ENCODE assay signal across 14 cellular contexts in the genomic region with DNA sequence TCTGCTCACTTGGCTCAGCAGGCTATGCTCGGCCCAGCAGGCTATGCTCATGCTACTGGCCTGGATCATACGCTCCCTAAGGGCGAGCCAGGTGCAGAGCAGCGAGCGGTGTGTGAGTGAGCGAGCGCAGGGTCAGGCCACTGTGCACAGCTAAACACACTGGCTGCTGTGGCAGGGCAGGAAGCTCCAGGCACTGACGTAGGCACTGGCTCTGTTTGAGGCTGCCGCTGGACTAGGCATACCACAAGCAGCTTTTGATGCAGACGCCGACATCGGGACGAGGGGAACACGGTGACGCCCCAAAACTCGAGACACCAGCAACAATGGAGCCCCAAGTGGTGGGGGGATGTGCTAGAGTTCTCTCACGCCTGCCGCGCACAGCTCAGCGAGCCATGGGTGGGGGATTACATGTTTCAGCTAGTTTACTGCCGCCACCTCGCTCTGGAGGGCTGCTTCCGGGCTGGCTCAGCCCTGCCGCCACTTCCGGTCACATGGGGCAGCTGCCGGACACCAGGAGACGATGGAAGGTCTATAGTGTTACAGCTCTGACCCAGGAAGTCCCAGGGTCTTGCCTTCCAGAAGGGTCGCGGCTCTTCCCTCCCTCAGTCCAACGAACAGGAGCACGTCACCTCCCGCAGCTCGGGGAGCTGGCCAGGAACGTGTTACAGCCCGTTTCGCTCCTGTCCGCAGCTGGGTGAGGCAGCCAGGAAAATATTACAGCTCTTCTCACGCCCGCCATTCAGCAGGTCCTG.
DNase-seq lines count a peak whose midpoint lies in the region; ATAC-seq, FAIRE-seq and TF ChIP-seq lines count a peak whose summit lies in the region.
"Had no signal": no experiment of that assay in that cellular context is flagged by ENCODE, and none has a peak within 500 bp of the region (broad histone marks: within the 10 kb centered on the region; RNA-seq: fewer than 3 reads in every experiment).

No MANE protein-coding gene starts in this region.

- H3K27me3 ChIP-seq in H1 (replicated peaks in 1 of 4; ENCODE audit: control insufficient read depth in 3 of 4, extremely low read depth in 1 of 4, insufficient read depth in 3 of 4, low read length in 3 of 4) (no peaks in the 10 kb centered on the region), upper lobe of left lung (no peaks in the 10 kb centered on the region), gastrocnemius medialis (no peaks in the 10 kb centered on the region)
- H3K27me3 ChIP-seq: uterus had no signal

- no peak overlapping the region for H3K4ac ChIP-seq in H1 (replicated peaks; ENCODE audit: insufficient read length, low read depth, low read length)

- ATAC-seq in Right ventricle myocardium superior (ENCODE audit: poor library complexity) (no peak), upper lobe of left lung (ENCODE audit: low FRiP score in 2 of 2) (peak; percentile 26 to 69), gastrocnemius medialis (no peak)
- ATAC-seq: activated CD8-positive, alpha-beta T cell treated with anti-CD3 and anti-CD28 coated beads for 36 hours had no signal

- TF ChIP-seq POLR2A in H1 (IDR thresholded peaks at IDR 0.05; ENCODE audit: control extremely low read depth in 1 of 2, low read depth in 2 of 2, low read length in 2 of 2) (no peak), upper lobe of left lung (IDR thresholded peaks at IDR 0.05) (no peak), gastrocnemius medialis (IDR thresholded peaks at IDR 0.05) (no peak)

- H3K18ac ChIP-seq in H1 (ENCODE audit: extremely low read depth, low read length), result 0 out of 2 replicates have a peak overlapping the region, but pooled peaks have one; percentile 1

- no peak overlapping the region for H4K5ac ChIP-seq in H1 (ENCODE audit: insufficient read length, low read depth, low read length)

- POLR2A ChIA-PET in H1 (lab: Charles Lee; ENCODE audit: partially characterized antibody), result no interaction called here

- H3K79me2 ChIP-seq in H1 (ENCODE audit: control insufficient read depth in 1 of 2, insufficient read depth in 2 of 2, low read length in 2 of 2), result no peaks in the 10 kb centered on the region

- no peak overlapping the region for H3K23ac ChIP-seq in H1 (ENCODE audit: insufficient read length)

- no peak overlapping the region for H2BK12ac ChIP-seq in H1 (ENCODE audit: low read depth, low read length)

- H2BK15ac ChIP-seq in H1 (ENCODE audit: low read length), result 0 out of 2 replicates have a peak overlapping the region, but pooled peaks have one; percentile 40

- 0 out of 7 replicates have a peak, but pooled peaks cover 0 to 4% (median 0%) of the 10 kb centered on the region in 4 experiments for H3K4me1 ChIP-seq in H1 (replicated peaks in 1 of 4; ENCODE audit: control insufficient read depth in 3 of 4, insufficient read depth in 4 of 4, low read length in 3 of 4)
- H3K4me1 ChIP-seq in upper lobe of left lung, result no peaks in the 10 kb centered on the region
- H3K4me1 ChIP-seq in gastrocnemius medialis, result no peaks in the 10 kb centered on the region
- H3K4me1 ChIP-seq: uterus had no signal

- no peak for TF ChIP-seq EP300 in H1 (IDR thresholded peaks at IDR 0.05; ENCODE audit: borderline replicate concordance in 1 of 2, low read depth in 2 of 2, low read length in 2 of 2)
- TF ChIP-seq EP300 in upper lobe of left lung (IDR thresholded peaks at IDR 0.05), result no peak

- H2AK5ac ChIP-seq in H1 (ENCODE audit: low read depth, low read length), result no peak overlapping the region

- no peaks in the 10 kb centered on the region for H3K23me2 ChIP-seq in H1 (ENCODE audit: low read depth, low read length)

- H4K8ac ChIP-seq in H1 (ENCODE audit: extremely low read depth, insufficient read depth, low read length), result no peak overlapping the region; the same call in 1 of the 2 replicates

- no peak overlapping the region for H2BK5ac ChIP-seq in H1 (ENCODE audit: low read depth, low read length)

- no peak overlapping the region for H2BK20ac ChIP-seq in H1 (ENCODE audit: low read length)

- no peak overlapping the region for H3K56ac ChIP-seq in H1 (replicated peaks; ENCODE audit: insufficient read length, low read depth, low read length)

- no peak overlapping the region for H3K14ac ChIP-seq in H1 (ENCODE audit: insufficient read length)

- 95% methylated on average over 35 of the region's 39 CpGs; no CpG with 5 or more reads in 1 of the 2 experiments for WGBS in H1 (ENCODE audit: extremely low coverage in 1 of 2, insufficient coverage in 1 of 2, insufficient read length in 1 of 2, insufficient replicate concordance in 2 of 2, low coverage in 1 of 2, low lambda C conversion rate in 2 of 2, missing lambda C conversion rate in 1 of 2), 2 experiments
- WGBS in upper lobe of left lung, 2 donors, result 96% methylated on average over 14 to 39 of the region's 39 CpGs

- H3K9me3 ChIP-seq in H1 (ENCODE audit: insufficient read depth in 2 of 2, low read depth in 1 of 2, low read length in 1 of 2), result no peaks in the 10 kb centered on the region
- no peaks in the 10 kb centered on the region for H3K9me3 ChIP-seq in upper lobe of left lung
- no peaks in the 10 kb centered on the region for H3K9me3 ChIP-seq in gastrocnemius medialis
- H3K9me3 ChIP-seq: uterus had no signal

- no peak overlapping the region for H2BK120ac ChIP-seq in H1 (replicated peaks; ENCODE audit: low read depth, low read length)

- H2AFZ ChIP-seq in H1 (ENCODE audit: low read length), result peak overlapping the region; percentile 87; the same call in 1 of the 2 replicates

- H3K4me3 ChIP-seq in H1 (ENCODE audit: extremely low read depth in 1 of 4, insufficient read depth in 2 of 4, low read depth in 3 of 4, low read length in 4 of 4), result no peak overlapping the region
- no peak overlapping the region for H3K4me3 ChIP-seq in upper lobe of left lung
- H3K4me3 ChIP-seq in gastrocnemius medialis, result no peak overlapping the region
- H3K4me3 ChIP-seq: uterus had no signal

- FAIRE-seq in H1 (lab: Jason Lieb, UNC), result no peak

- no peak overlapping the region; the same call in 1 of the 2 replicates for H3K27ac ChIP-seq in H1 (ENCODE audit: low read depth, low read length)
- no peak overlapping the region for H3K27ac ChIP-seq in upper lobe of left lung
- no peak overlapping the region for H3K27ac ChIP-seq in gastrocnemius medialis
- H3K27ac ChIP-seq: uterus had no signal

- peak; percentile 68 for DNase-seq in cardiac septum (ENCODE audit: low spot score)
- no peak for DNase-seq in Right ventricle myocardium superior
- DNase-seq in NCI-H510A treated with DMSO at 0.1 percent for 48 hours (lab: John Stamatoyannopoulos, UW), result peak; percentile 89
- no peak for DNase-seq in H1 (ENCODE audit: low read depth in 1 of 2, low spot score in 2 of 2)
- DNase-seq in upper lobe of left lung, result peak in 1 of 2 donors; percentile 60
- no peak for DNase-seq in gastrocnemius medialis
- no peak for DNase-seq in NCI-H69 (lab: John Stamatoyannopoulos, UW)
- no peak for DNase-seq in stimulated activated CD4-positive, alpha-beta T cell treated with anti-CD3 and anti-CD28 coated beads, Interleukin-12 subunit alpha, Interleukin-12 subunit beta, amount 100 ng/mL, for 4 hours
- DNase-seq: activated CD8-positive, alpha-beta T cell treated with anti-CD3 and anti-CD28 coated beads for 36 hours; activated naive CD4-positive, alpha-beta T cell; occipital lobe; stimulated activated CD8-positive, alpha-beta memory T cell treated with anti-CD3 and anti-CD28 coated beads, Interleukin-4, amount 100 ng/mL, for 48 hours; T-helper 2 cell; uterus had no signal

- no peak for TF ChIP-seq RAD21 in H1 (IDR thresholded peaks at IDR 0.05 in 1 of 2, conservative IDR thresholded peaks at IDR 0.05 in 1 of 2; ENCODE audit: low read depth in 2 of 2, low read length in 2 of 2)

- H3K79me1 ChIP-seq in H1 (ENCODE audit: low read depth, low read length), result no peaks in the 10 kb centered on the region

- H3K9ac ChIP-seq in H1 (replicated peaks in 1 of 4; ENCODE audit: extremely low read depth in 1 of 4, low read depth in 3 of 4, low read length in 3 of 4), result no peak overlapping the region

- CTCF ChIA-PET in H1 (lab: Charles Lee; ENCODE audit: partially characterized antibody), result interaction anchor here (1.0 to 1.5 kb wide), 3 partner anchors 9 to 91 kb away, joined by 3 to 4 read pairs (median 3); no protein-coding TSS in a partner anchor

- in situ Hi-C loops in gastrocnemius medialis (cut with MboI; ENCODE audit: low sequenced_read_pairs in 4 of 4), result no loop called here

- TF ChIP-seq CTCF in H1 (IDR thresholded peaks at IDR 0.05; ENCODE audit: control extremely low read depth in 1 of 3, insufficient read depth in 1 of 3, low read depth in 1 of 3, low read length in 3 of 3), result no peak
- no peak for TF ChIP-seq CTCF in upper lobe of left lung (IDR thresholded peaks at IDR 0.05)
- no peak for TF ChIP-seq CTCF in gastrocnemius medialis (IDR thresholded peaks at IDR 0.05 in 4 of 5, conservative IDR thresholded peaks at IDR 0.05 in 1 of 5)

- H3K4me2 ChIP-seq in H1 (ENCODE audit: insufficient read depth in 1 of 2, low read depth in 2 of 2, low read length in 2 of 2), result no peak overlapping the region

- H4K20me1 ChIP-seq in H1 (replicated peaks in 1 of 2; ENCODE audit: control insufficient read depth in 1 of 2, insufficient read depth in 2 of 2, low read length in 2 of 2), result no peaks in the 10 kb centered on the region

- H4K91ac ChIP-seq in H1 (replicated peaks; ENCODE audit: insufficient read length, low read length), result peak overlapping the region; percentile 27

- H3K36me3 ChIP-seq in H1 (ENCODE audit: control insufficient read depth in 2 of 4, insufficient read depth in 4 of 4, low read length in 3 of 4) (no peaks in the 10 kb centered on the region), upper lobe of left lung (no peaks in the 10 kb centered on the region), gastrocnemius medialis (no peaks in the 10 kb centered on the region)
- H3K36me3 ChIP-seq: uterus had no signal

- intact Hi-C loops in cardiac septum (cut with DNase I) (no loop called here), Right ventricle myocardium superior (cut with DNase I) (no loop called here), gastrocnemius medialis (cut with DNase I; ENCODE audit: low total_unique reads) (no loop called here)

TF ChIP-seq in H1, 55 proteins besides CTCF, POLR2A, EP300 and RAD21 (continues in another document):
- TF ChIP-seq EGR1 (IDR thresholded peaks at IDR 0.05; ENCODE audit: borderline replicate concordance, low read depth, low read length) (no peak), BRCA1 (IDR thresholded peaks at IDR 0.05; ENCODE audit: low read depth, low read length) (no peak), KDM1A (IDR thresholded peaks at IDR 0.05; ENCODE audit: borderline replicate concordance, low read length) (no peak), TAF7 (optimal IDR thresholded peaks at IDR 0.05; ENCODE audit: borderline replicate concordance, low read depth, low read length) (no peak)

Comparison
In these comparisons a context has a peak if more than half of its experiments do, and no peak if none do; other contexts are left out.
1. DNase-seq: peak in cardiac septum (single experiment) and NCI-H510A treated with DMSO at 0.1 percent for 48 hours (single experiment); none in Right ventricle myocardium superior (single experiment), H1 (0 of 2), gastrocnemius medialis (0 of 2), NCI-H69 (single experiment) and stimulated activated CD4-positive, alpha-beta T cell treated with anti-CD3 and anti-CD28 coated beads, Interleukin-12 subunit alpha, Interleukin-12 subunit beta, amount 100 ng/mL, for 4 hours (single experiment).
2. ATAC-seq: peak in upper lobe of left lung (2 of 2); none in Right ventricle myocardium superior (single experiment) and gastrocnemius medialis (0 of 2).